ENCODE assay signal across 1 cellular context in genomic region chr7:44771358-44771757, GRCh38.
TF ChIP-seq lines count a peak whose summit lies in the region.

No MANE protein-coding gene starts in this region.

TF ChIP-seq in GM12878, 131 proteins besides CTCF, POLR2A, EP300 and RAD21:
- TF ChIP-seq IKZF1 (conservative IDR thresholded peaks at IDR 0.05) (no peak), YBX1 (IDR thresholded peaks at IDR 0.05) (no peak), POLR2AphosphoS2 (IDR thresholded peaks at IDR 0.05; ENCODE audit: low read depth, low read length) (peak; percentile 67; the same call in 1 of the 2 replicates), STAT1 (conservative IDR thresholded peaks at IDR 0.05) (no peak), POU2F2 (IDR thresholded peaks at IDR 0.05; ENCODE audit: borderline replicate concordance, low read depth, low read length) (peak; percentile 6; the same call in 1 of the 3 replicates), MTA3 (IDR thresholded peaks at IDR 0.05; ENCODE audit: borderline replicate concordance, low read length) (0 out of 2 replicates have a peak, but pooled peaks have one; percentile 13), ZNF207 (IDR thresholded peaks at IDR 0.05; ENCODE audit: borderline replicate concordance) (no peak)
- TF ChIP-seq, protein P1, sequence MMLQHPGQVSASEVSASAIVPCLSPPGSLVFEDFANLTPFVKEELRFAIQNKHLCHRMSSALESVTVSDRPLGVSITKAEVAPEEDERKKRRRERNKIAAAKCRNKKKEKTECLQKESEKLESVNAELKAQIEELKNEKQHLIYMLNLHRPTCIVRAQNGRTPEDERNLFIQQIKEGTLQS (IDR thresholded peaks at IDR 0.05; ENCODE audit: borderline replicate concordance, extremely low read depth, low read depth, low read length), result no peak
TF ChIP-seq in GM12878: peak in this region for 3.
